1 cellular context compared by ENCODE assay signal in genomic region chr19:35546532-35546931, GRCh38.
TF ChIP-seq lines count a peak whose summit lies in the region.

No MANE protein-coding gene starts in this region.

TF ChIP-seq in SK-N-SH treated with all-trans-retinoic acid at 6 μM for 48 hours, 23 proteins besides CTCF, POLR2A, EP300 and RAD21 (continued from another document):
- no peak for TF ChIP-seq GLIS3 (CRISPR knock-in tag; IDR thresholded peaks at IDR 0.05)
- no peak for TF ChIP-seq ZNF70 (CRISPR knock-in tag; IDR thresholded peaks at IDR 0.05)
- TF ChIP-seq TOX (CRISPR knock-in tag; IDR thresholded peaks at IDR 0.05; ENCODE audit: borderline replicate concordance) = no peak
- no peak for TF ChIP-seq ZNF565 (CRISPR knock-in tag; conservative IDR thresholded peaks at IDR 0.05; ENCODE audit: low read depth)
- no peak for TF ChIP-seq OSR1 (CRISPR knock-in tag; IDR thresholded peaks at IDR 0.05)
- no peak for TF ChIP-seq ESRRG (CRISPR knock-in tag; IDR thresholded peaks at IDR 0.05)
- no peak for TF ChIP-seq POU6F1 (CRISPR knock-in tag; IDR thresholded peaks at IDR 0.05; ENCODE audit: borderline replicate concordance, low read depth)
- TF ChIP-seq PPARA (CRISPR knock-in tag; IDR thresholded peaks at IDR 0.05; ENCODE audit: borderline replicate concordance) = no peak
TF ChIP-seq in SK-N-SH treated with all-trans-retinoic acid at 6 μM for 48 hours: peak in this region for 0.
